In the genomic region with DNA sequence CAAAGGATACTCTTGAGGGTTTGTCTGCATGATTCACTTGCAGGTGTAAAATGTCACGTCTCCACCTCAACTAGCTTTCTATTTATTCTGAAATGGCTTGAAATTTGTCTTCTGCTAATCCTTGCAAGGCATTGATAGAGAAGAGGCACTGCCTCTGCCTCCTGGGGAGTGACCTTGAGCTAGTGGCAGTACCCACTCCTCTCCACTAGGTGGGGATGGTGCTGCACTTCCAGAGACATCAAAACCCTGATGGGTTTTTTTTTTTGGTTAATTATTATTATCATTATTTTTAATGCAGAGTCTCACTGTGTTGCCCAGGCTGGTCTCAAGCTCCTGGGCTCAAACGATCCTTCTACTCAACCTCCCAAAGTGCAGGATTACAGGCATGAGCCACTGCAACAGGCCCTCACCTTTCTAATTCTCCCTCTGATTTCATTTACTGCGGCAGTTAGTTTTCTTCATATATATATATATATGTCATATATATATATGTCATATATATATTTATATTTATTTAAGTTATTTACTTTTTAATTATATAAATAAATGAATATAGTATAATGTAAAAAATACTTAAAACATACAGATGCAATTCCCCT, we compare ENCODE assay signal across 8 cellular contexts.
DNase-seq lines count a peak whose midpoint lies in the region; ATAC-seq and TF ChIP-seq lines count a peak whose summit lies in the region.

No MANE protein-coding gene starts in this region.

- H3K4me1 ChIP-seq in DND-41 (ENCODE audit: insufficient read depth, low read length) (no peaks in the 10 kb centered on the region), GM23248 (ENCODE audit: insufficient read depth) (no peaks in the 10 kb centered on the region)

- H3K9me3 ChIP-seq in DND-41 (ENCODE audit: insufficient read depth, low read length, severe bottlenecking) (no peaks in the 10 kb centered on the region), GM23248 (ENCODE audit: low read depth) (no peaks in the 10 kb centered on the region)

- TF ChIP-seq CTCF in DND-41 (IDR thresholded peaks at IDR 0.05; ENCODE audit: borderline replicate concordance, extremely low read depth, low read length, poor library complexity, severe bottlenecking) (peak; percentile 90), NB4 (IDR thresholded peaks at IDR 0.05; ENCODE audit: low read depth, low read length) (peak; percentile 92)

- H3K4me3 ChIP-seq in DND-41 (ENCODE audit: low read depth in 1 of 2, low read length in 2 of 2) (no peak overlapping the region), GM23248 (no peak overlapping the region), NB4 (ENCODE audit: low read depth, low read length) (no peak overlapping the region)

- CTCF ChIA-PET in activated CD4-positive, alpha-beta T cell treated with anti-CD3 and anti-CD28 coated beads, Interleukin-2, amount 10 ng/mL, durations not matched to agents 7 days and 5 days (lab: Charles Lee): interaction anchor here (0.6 to 2.8 kb wide), 12 partner anchors 8 to 539 kb away, joined by 3 to 10 read pairs (median 3); no protein-coding TSS in a partner anchor

- H3K9ac ChIP-seq in DND-41 (ENCODE audit: low read depth, low read length) (no peak overlapping the region), GM23248 (no peak overlapping the region)

- WGBS in GM23248 (ENCODE audit: low coverage in 1 of 2, low lambda C conversion rate in 2 of 2, missing lambda C conversion rate in 2 of 2), 2 experiments: 4 to 33% methylated on average over 2 to 3 of the region's 3 CpGs

- H3K9me3 Mint-ChIP-seq in activated CD4-positive, alpha-beta T cell treated with anti-CD3 and anti-CD28 coated beads, Interleukin-2, amount 10 ng/mL, durations not matched to agents 7 days and 5 days: no peaks in the 10 kb centered on the region

- H3K27ac ChIP-seq in DND-41 (ENCODE audit: low read length) (no peak overlapping the region), GM23248 (no peak overlapping the region)

- ATAC-seq in DND-41 (ENCODE audit: insufficient read depth, low read depth): peak; percentile 80
- no peak for ATAC-seq in GM18907 (IDR thresholded peaks at IDR 0.05; ENCODE audit: unreplicated experiment)

- H3K79me2 ChIP-seq in DND-41 (ENCODE audit: insufficient read depth, low read length) (no peaks in the 10 kb centered on the region), GM23248 (ENCODE audit: insufficient read depth) (no peaks in the 10 kb centered on the region)

- POLR2A ChIA-PET in activated CD4-positive, alpha-beta T cell treated with anti-CD3 and anti-CD28 coated beads, Interleukin-2, amount 10 ng/mL, durations not matched to agents 7 days and 5 days (lab: Charles Lee): no interaction called here

- no peaks in the 10 kb centered on the region for H3K9me2 ChIP-seq in GM23248 (ENCODE audit: insufficient read depth)

- no peaks in the 10 kb centered on the region for H3K4me1 Mint-ChIP-seq in activated CD4-positive, alpha-beta T cell treated with anti-CD3 and anti-CD28 coated beads, Interleukin-2, amount 10 ng/mL, durations not matched to agents 7 days and 5 days

- H2AFZ ChIP-seq in DND-41 (ENCODE audit: low read depth, low read length) (no peak overlapping the region), GM23248 (no peak overlapping the region)

- no peak overlapping the region for H3K4me2 ChIP-seq in DND-41 (ENCODE audit: insufficient read depth, low read length)
- no peak overlapping the region for H3K4me2 ChIP-seq in GM23248 (ENCODE audit: unreplicated experiment)

- H4K20me1 ChIP-seq in DND-41 (ENCODE audit: insufficient read depth, low read length) (no peaks in the 10 kb centered on the region), GM23248 (ENCODE audit: insufficient read depth) (no peaks in the 10 kb centered on the region)

- peak; percentile 63 for DNase-seq in DND-41
- DNase-seq in GM23248: peak; percentile 55
- DNase-seq in NB4 (ENCODE audit: low read depth): peak; percentile 56
- peak; percentile 59 for DNase-seq in activated CD4-positive, alpha-beta T cell treated with anti-CD3 and anti-CD28 coated beads, Interleukin-2, amount 10 ng/mL, durations not matched to agents 7 days and 5 days
- peak; percentile 11 to 57 for DNase-seq in dermis microvascular lymphatic vessel endothelial cell (ENCODE audit: low read depth in 2 of 2)
- peak; percentile 83 for DNase-seq in medulla oblongata (ENCODE audit: extremely low spot score)
- peak; percentile 39 for DNase-seq in stimulated activated CD8-positive, alpha-beta memory T cell treated with anti-CD3 and anti-CD28 coated beads, Interleukin-4, amount 100 ng/mL, for 24 hours (ENCODE audit: low read depth)

- no peaks in the 10 kb centered on the region for H3K36me3 Mint-ChIP-seq in activated CD4-positive, alpha-beta T cell treated with anti-CD3 and anti-CD28 coated beads, Interleukin-2, amount 10 ng/mL, durations not matched to agents 7 days and 5 days (ENCODE audit: low read depth)

- TF ChIP-seq POLR2A in NB4 (IDR thresholded peaks at IDR 0.05; ENCODE audit: extremely low read depth, insufficient read length): no peak

- in situ Hi-C loops in GM23248 (cut with MboI): loop anchor here (5.0 to 25.0 kb wide), 3 partner anchors 125 to 655 kb away; no protein-coding TSS in a partner anchor

- no peak overlapping the region for H3K4me3 Mint-ChIP-seq in activated CD4-positive, alpha-beta T cell treated with anti-CD3 and anti-CD28 coated beads, Interleukin-2, amount 10 ng/mL, durations not matched to agents 7 days and 5 days

- no peak overlapping the region for H3K27ac Mint-ChIP-seq in activated CD4-positive, alpha-beta T cell treated with anti-CD3 and anti-CD28 coated beads, Interleukin-2, amount 10 ng/mL, durations not matched to agents 7 days and 5 days

- H3K27me3 Mint-ChIP-seq in activated CD4-positive, alpha-beta T cell treated with anti-CD3 and anti-CD28 coated beads, Interleukin-2, amount 10 ng/mL, durations not matched to agents 7 days and 5 days: peaks cover 3% of the 10 kb centered on the region

- no peaks in the 10 kb centered on the region for H3F3A ChIP-seq in GM23248 (ENCODE audit: insufficient read depth)

- H3K36me3 ChIP-seq in DND-41 (ENCODE audit: insufficient read depth, low read length): no peaks in the 10 kb centered on the region
- H3K36me3 ChIP-seq in GM23248 (ENCODE audit: low read depth): no peaks in the 10 kb centered on the region

- peaks cover 3% of the 10 kb centered on the region for H3K27me3 ChIP-seq in DND-41 (ENCODE audit: insufficient read depth, low read length, poor library complexity)
- no peaks in the 10 kb centered on the region for H3K27me3 ChIP-seq in GM23248 (replicated peaks; ENCODE audit: insufficient read depth)
